Comparison of ENCODE assay signal across 1 cellular context in the genomic region with DNA sequence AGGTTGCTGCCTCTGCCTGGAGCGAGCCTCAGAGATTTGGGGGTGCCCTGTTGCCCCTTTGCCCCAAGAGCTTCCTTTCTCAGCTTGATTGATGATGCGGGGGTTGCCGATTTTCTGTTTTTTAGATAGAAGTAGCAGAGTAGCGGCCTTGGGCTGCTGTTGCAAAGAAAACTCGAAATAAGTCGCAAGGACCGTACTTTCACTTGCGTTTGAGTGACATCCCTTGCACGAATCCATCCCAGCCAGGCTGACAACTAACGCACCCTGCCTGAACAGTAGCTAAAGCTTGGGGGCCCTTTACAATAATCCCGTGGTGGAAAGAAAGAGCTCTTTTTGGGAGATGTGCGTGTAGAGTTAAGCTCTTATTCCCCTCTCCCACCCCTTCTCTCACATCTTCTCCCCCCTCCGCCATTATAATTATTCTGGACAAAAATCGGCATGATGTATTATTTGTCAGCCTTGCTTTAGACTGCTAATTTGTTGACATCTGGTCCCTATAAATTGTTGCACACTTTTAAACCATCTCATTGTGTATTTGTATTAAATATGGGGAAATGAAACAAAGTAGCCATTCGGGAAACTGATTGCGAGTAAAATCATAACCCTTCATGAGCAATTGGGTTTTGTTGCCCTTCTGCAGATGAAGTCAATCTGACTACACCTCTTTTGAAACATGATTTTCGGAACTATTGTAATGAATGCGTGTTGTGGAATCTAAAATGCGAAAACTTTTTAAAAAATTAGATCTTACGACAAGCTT.
TF ChIP-seq lines count a peak whose summit lies in the region.

No MANE protein-coding gene starts in this region.

TF ChIP-seq in neural cell, 6 proteins besides CTCF, POLR2A, EP300 and RAD21 (continued from another document):
- TF ChIP-seq, protein P1, sequence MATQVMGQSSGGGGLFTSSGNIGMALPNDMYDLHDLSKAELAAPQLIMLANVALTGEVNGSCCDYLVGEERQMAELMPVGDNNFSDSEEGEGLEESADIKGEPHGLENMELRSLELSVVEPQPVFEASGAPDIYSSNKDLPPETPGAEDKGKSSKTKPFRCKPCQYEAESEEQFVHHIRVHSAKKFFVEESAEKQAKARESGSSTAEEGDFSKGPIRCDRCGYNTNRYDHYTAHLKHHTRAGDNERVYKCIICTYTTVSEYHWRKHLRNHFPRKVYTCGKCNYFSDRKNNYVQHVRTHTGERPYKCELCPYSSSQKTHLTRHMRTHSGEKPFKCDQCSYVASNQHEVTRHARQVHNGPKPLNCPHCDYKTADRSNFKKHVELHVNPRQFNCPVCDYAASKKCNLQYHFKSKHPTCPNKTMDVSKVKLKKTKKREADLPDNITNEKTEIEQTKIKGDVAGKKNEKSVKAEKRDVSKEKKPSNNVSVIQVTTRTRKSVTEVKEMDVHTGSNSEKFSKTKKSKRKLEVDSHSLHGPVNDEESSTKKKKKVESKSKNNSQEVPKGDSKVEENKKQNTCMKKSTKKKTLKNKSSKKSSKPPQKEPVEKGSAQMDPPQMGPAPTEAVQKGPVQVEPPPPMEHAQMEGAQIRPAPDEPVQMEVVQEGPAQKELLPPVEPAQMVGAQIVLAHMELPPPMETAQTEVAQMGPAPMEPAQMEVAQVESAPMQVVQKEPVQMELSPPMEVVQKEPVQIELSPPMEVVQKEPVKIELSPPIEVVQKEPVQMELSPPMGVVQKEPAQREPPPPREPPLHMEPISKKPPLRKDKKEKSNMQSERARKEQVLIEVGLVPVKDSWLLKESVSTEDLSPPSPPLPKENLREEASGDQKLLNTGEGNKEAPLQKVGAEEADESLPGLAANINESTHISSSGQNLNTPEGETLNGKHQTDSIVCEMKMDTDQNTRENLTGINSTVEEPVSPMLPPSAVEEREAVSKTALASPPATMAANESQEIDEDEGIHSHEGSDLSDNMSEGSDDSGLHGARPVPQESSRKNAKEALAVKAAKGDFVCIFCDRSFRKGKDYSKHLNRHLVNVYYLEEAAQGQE (IDR thresholded peaks at IDR 0.05; ENCODE audit: borderline replicate concordance): no peak
- no peak for TF ChIP-seq MXI1 (conservative IDR thresholded peaks at IDR 0.05; ENCODE audit: poor library complexity, severe bottlenecking)
